Comparison of ENCODE assay signal across 8 cellular contexts in the genomic region with DNA sequence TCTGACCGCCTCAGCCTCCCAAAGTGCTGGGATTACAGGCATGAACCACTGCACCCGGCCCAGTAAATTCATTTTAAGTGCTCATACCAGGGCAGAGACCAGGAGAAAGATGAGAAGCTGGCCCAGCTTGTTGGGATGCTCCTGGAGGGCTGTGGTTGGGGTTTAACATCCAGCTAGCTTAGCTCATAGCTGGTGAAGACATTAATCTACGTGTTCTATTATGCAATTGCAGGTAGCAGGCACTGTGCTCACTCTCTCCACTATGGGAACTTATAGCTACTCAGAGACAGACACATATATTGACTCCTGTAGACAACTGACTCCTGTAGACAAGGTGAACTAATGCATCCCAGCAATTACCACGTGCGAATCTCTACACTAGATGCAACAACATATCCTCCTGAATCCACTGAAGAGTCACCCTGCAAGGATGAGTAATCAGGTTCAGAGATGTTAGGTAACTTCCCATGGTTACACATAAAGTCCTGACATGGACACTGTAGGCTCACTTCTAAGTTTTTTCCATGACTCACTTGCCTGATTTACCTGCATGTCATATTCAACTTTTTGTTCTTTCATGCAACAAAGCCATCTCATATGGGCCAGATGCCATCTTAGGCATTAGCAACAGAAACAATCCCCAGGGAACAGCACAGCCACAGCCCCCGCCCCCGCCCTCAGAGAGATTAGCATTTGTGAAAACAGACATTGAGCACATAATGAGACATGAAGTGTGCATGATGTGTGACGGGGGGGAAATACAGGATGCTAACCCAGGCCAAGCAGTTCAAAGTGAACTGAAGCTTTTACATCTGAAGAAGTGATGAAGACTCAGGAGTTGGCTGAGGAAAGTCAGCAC. TPM values are rescaled to one million over a fixed set of nuclear protein-coding genes. Genes with fewer than 3 reads are reported as not detected.
DNase-seq lines count a peak whose midpoint lies in the region; ATAC-seq and TF ChIP-seq lines count a peak whose summit lies in the region.

No MANE protein-coding gene starts in this region.

- no peaks in the 10 kb centered on the region for H3K27me3 ChIP-seq in PC-9 (ENCODE audit: insufficient read depth, low read depth)
- no peaks in the 10 kb centered on the region for H3K27me3 ChIP-seq in CD8-positive, alpha-beta memory T cell (ENCODE audit: insufficient read depth, low read length, poor library complexity, severe bottlenecking)

- H3K9me3 Mint-ChIP-seq in CD8-positive, alpha-beta memory T cell = no peaks in the 10 kb centered on the region

- no peak overlapping the region for H3K4me2 ChIP-seq in PC-9

- peaks cover 0 to 7% of the 10 kb centered on the region in 2 donors for H3K27me3 Mint-ChIP-seq in CD8-positive, alpha-beta memory T cell

- H2AFZ ChIP-seq in PC-9 = no peak overlapping the region

- H3K4me1 ChIP-seq in PC-9 (replicated peaks; ENCODE audit: insufficient read depth) = peaks cover 5% of the 10 kb centered on the region; the same call in 1 of the 2 replicates
- no peaks in the 10 kb centered on the region for H3K4me1 ChIP-seq in CD8-positive, alpha-beta memory T cell (ENCODE audit: insufficient read depth, low read length)

- H3K4me1 Mint-ChIP-seq in CD8-positive, alpha-beta memory T cell = no peaks in the 10 kb centered on the region

- peaks cover 11 to 41% (median 25%) of the 10 kb centered on the region in 3 donors for H3K36me3 Mint-ChIP-seq in CD8-positive, alpha-beta memory T cell

- H3K9me2 ChIP-seq in PC-9 (ENCODE audit: insufficient read depth) = no peaks in the 10 kb centered on the region

- DNase-seq in GM12865 (ENCODE audit: low read depth) (peak; percentile 64), HFF-Myc (ENCODE audit: extremely low read depth, low read depth) (peak; percentile 19), PC-9 (peak in 1 of 2 experiments; percentile 50), fibroblast of villous mesenchyme (ENCODE audit: low read depth) (peak; percentile 27), NCI-H526 (lab: John Stamatoyannopoulos, UW) (no peak), NCI-H526 treated with DMSO at 0.1 percent for 48 hours (lab: John Stamatoyannopoulos, UW) (no peak)
- no peak for DNase-seq in CD8-positive, alpha-beta memory T cell

- TF ChIP-seq CTCF in GM12865 (IDR thresholded peaks at IDR 0.05; ENCODE audit: insufficient read depth, low read depth, low read length, missing control alignments) (no peak), HFF-Myc (IDR thresholded peaks at IDR 0.05; ENCODE audit: low read depth, low read length, missing control alignments) (no peak), PC-9 (conservative IDR thresholded peaks at IDR 0.05) (no peak), fibroblast of villous mesenchyme (IDR thresholded peaks at IDR 0.05; ENCODE audit: insufficient read depth, low read depth, low read length) (no peak)

- POLR2A ChIA-PET in PC-9 (lab: Charles Lee; ENCODE audit: unreplicated experiment) = no interaction called here
- POLR2A ChIA-PET in CD8-positive, alpha-beta memory T cell (lab: Charles Lee) = no interaction called here

- intact Hi-C loops in PC-9 (cut with micrococcal nuclease; ENCODE audit: unreplicated experiment) = no loop called here

- peak overlapping the region in 2 of 8 donors; percentile 1 to 39 for H3K27ac Mint-ChIP-seq in CD8-positive, alpha-beta memory T cell

- H3K9me3 ChIP-seq in PC-9 (ENCODE audit: insufficient read depth, low read depth) = no peaks in the 10 kb centered on the region
- H3K9me3 ChIP-seq in CD8-positive, alpha-beta memory T cell (ENCODE audit: low read length) = no peaks in the 10 kb centered on the region

- no peak for ATAC-seq in GM19035 (IDR thresholded peaks at IDR 0.05; ENCODE audit: unreplicated experiment)

- no peaks in the 10 kb centered on the region for H4K20me1 ChIP-seq in PC-9 (ENCODE audit: insufficient read depth)

- 0 out of 2 replicates have a peak, but pooled peaks cover 3% of the 10 kb centered on the region for H3F3A ChIP-seq in PC-9 (ENCODE audit: insufficient read depth, low read depth)

- H3K27ac ChIP-seq in PC-9 = 0 out of 2 replicates have a peak overlapping the region, but pooled peaks have one; percentile 19
- H3K27ac ChIP-seq in CD8-positive, alpha-beta memory T cell (ENCODE audit: low read depth, low read length) = no peak overlapping the region

- CTCF ChIA-PET in PC-9 (lab: Charles Lee) = no interaction called here
- CTCF ChIA-PET in CD8-positive, alpha-beta memory T cell (lab: Charles Lee) = no interaction called here

- no peak overlapping the region for H3K4me3 Mint-ChIP-seq in CD8-positive, alpha-beta memory T cell

- no peaks in the 10 kb centered on the region for H3K36me3 ChIP-seq in PC-9 (ENCODE audit: low read depth)
- H3K36me3 ChIP-seq in CD8-positive, alpha-beta memory T cell (ENCODE audit: insufficient read depth, low read length) = peaks cover 10% of the 10 kb centered on the region

- no peak overlapping the region for H3K4me3 ChIP-seq in GM12865 (ENCODE audit: low read depth, low read length)
- H3K4me3 ChIP-seq in HFF-Myc (replicated peaks; ENCODE audit: low read depth, low read length) = no peak overlapping the region
- no peak overlapping the region for H3K4me3 ChIP-seq in PC-9
- H3K4me3 ChIP-seq in fibroblast of villous mesenchyme (ENCODE audit: low read depth, low read length) = no peak overlapping the region
- no peak overlapping the region for H3K4me3 ChIP-seq in CD8-positive, alpha-beta memory T cell (ENCODE audit: low read length)

- no TSS peak for BruUV-seq in PC-9 (replicated peaks; lab: Mats Ljungman, UMichigan)

- no peaks in the 10 kb centered on the region for H3K79me2 ChIP-seq in PC-9 (ENCODE audit: low read depth)

RNA-seq across cellular contexts. Expression of a gene that starts 37.2 kb away (rescaled TPM):
- total RNA-seq in PC-9 (2021) (18.6 and 24.9 TPM in 2 replicates), fibroblast of villous mesenchyme (21.6 and 37.1 TPM in 2 replicates)
- 10 to 100 TPM; 26.9 to 27.7 TPM for total RNA-seq in CD8-positive, alpha-beta memory T cell
- 11.8 TPM for polyA plus RNA-seq in CD8-positive, alpha-beta memory T cell

Comparison
In these comparisons a context has a peak if more than half of its experiments do, and no peak if none do; other contexts are left out.
1. DNase-seq: peak in GM12865 (single experiment), HFF-Myc (single experiment) and fibroblast of villous mesenchyme (single experiment); none in CD8-positive, alpha-beta memory T cell (0 of 5), NCI-H526 (0 of 2) and NCI-H526 treated with DMSO at 0.1 percent for 48 hours (single experiment).